In the genomic region with DNA sequence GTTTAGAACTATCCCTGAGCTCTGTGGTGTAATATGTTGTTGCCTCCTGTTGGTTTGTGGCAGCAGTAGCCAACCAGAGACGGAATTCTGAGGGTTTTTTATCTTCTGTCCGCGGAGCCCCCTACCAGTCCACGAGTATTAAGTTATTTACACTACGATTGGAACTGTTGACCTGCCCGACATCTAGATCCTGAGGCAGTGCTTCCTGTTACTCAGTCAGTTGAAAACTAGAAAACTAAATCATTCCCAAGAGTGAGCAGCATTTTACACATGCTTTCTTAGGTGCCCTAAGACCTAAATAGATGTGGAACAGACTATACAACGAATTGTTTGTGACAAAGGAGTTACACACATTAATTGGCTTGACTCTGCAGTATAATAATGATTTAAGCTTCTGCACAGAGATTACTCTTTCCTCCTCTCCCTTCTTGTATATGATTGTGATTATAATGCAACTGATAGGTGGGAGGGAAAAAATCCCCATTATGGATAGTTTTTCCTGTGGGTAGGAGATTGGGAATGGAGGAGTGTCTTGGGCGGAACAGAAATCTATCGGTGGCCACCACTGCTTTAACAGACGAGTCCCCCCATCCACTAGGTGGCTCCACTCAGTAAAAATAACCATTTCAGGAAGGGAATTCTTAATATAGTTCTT, we compare ENCODE assay signal across 1 cellular context.
A peak's percentile ranks its signal among the peaks of the same experiment; 100 is the strongest.
TF ChIP-seq lines count a peak whose summit lies in the region.

No MANE protein-coding gene starts in this region.

TF ChIP-seq in HepG2, 621 proteins besides CTCF, POLR2A, EP300 and RAD21 (continued from another document and continues in another):
- TF ChIP-seq, protein P1, sequence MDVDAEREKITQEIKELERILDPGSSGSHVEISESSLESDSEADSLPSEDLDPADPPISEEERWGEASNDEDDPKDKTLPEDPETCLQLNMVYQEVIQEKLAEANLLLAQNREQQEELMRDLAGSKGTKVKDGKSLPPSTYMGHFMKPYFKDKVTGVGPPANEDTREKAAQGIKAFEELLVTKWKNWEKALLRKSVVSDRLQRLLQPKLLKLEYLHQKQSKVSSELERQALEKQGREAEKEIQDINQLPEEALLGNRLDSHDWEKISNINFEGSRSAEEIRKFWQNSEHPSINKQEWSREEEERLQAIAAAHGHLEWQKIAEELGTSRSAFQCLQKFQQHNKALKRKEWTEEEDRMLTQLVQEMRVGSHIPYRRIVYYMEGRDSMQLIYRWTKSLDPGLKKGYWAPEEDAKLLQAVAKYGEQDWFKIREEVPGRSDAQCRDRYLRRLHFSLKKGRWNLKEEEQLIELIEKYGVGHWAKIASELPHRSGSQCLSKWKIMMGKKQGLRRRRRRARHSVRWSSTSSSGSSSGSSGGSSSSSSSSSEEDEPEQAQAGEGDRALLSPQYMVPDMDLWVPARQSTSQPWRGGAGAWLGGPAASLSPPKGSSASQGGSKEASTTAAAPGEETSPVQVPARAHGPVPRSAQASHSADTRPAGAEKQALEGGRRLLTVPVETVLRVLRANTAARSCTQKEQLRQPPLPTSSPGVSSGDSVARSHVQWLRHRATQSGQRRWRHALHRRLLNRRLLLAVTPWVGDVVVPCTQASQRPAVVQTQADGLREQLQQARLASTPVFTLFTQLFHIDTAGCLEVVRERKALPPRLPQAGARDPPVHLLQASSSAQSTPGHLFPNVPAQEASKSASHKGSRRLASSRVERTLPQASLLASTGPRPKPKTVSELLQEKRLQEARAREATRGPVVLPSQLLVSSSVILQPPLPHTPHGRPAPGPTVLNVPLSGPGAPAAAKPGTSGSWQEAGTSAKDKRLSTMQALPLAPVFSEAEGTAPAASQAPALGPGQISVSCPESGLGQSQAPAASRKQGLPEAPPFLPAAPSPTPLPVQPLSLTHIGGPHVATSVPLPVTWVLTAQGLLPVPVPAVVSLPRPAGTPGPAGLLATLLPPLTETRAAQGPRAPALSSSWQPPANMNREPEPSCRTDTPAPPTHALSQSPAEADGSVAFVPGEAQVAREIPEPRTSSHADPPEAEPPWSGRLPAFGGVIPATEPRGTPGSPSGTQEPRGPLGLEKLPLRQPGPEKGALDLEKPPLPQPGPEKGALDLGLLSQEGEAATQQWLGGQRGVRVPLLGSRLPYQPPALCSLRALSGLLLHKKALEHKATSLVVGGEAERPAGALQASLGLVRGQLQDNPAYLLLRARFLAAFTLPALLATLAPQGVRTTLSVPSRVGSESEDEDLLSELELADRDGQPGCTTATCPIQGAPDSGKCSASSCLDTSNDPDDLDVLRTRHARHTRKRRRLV (CRISPR knock-in tag; IDR thresholded peaks at IDR 0.05) = no peak
- TF ChIP-seq, protein P2, sequence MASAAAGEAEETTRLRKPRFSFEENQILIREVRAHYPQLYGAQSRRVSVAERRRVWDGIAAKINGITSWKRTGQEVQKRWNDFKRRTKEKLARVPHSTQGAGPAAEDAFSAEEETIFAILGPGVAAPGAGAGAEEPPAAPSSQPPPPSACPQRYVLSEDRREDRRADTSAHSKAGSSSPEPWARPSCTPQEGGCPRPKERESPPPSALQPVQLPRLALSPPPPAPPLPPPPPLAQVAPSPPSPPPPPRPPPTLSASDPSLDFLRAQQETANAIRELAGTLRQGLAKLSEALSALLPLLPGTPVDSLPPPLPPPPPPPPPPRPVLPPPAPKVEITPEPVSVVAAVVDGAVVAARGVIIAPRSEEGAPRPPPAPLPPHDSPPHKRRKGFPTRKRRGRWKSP (CRISPR knock-in tag; IDR thresholded peaks at IDR 0.05) = no peak
- no peak for TF ChIP-seq ZNF468 (CRISPR knock-in tag; IDR thresholded peaks at IDR 0.05)
- TF ChIP-seq SMAD3 (CRISPR knock-in tag; IDR thresholded peaks at IDR 0.05) = peak; percentile 82; the same call in 1 of the 2 replicates
- no peak for TF ChIP-seq KLF6 (CRISPR knock-in tag; IDR thresholded peaks at IDR 0.05)
- no peak for TF ChIP-seq ZBTB8A (CRISPR knock-in tag; IDR thresholded peaks at IDR 0.05; ENCODE audit: borderline replicate concordance, low read depth)
- TF ChIP-seq, protein P3, sequence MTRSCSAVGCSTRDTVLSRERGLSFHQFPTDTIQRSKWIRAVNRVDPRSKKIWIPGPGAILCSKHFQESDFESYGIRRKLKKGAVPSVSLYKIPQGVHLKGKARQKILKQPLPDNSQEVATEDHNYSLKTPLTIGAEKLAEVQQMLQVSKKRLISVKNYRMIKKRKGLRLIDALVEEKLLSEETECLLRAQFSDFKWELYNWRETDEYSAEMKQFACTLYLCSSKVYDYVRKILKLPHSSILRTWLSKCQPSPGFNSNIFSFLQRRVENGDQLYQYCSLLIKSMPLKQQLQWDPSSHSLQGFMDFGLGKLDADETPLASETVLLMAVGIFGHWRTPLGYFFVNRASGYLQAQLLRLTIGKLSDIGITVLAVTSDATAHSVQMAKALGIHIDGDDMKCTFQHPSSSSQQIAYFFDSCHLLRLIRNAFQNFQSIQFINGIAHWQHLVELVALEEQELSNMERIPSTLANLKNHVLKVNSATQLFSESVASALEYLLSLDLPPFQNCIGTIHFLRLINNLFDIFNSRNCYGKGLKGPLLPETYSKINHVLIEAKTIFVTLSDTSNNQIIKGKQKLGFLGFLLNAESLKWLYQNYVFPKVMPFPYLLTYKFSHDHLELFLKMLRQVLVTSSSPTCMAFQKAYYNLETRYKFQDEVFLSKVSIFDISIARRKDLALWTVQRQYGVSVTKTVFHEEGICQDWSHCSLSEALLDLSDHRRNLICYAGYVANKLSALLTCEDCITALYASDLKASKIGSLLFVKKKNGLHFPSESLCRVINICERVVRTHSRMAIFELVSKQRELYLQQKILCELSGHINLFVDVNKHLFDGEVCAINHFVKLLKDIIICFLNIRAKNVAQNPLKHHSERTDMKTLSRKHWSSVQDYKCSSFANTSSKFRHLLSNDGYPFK (CRISPR knock-in tag; IDR thresholded peaks at IDR 0.05; ENCODE audit: borderline replicate concordance) = no peak
- TF ChIP-seq MBNL3 (CRISPR knock-in tag; conservative IDR thresholded peaks at IDR 0.05) = no peak
- 0 out of 2 replicates have a peak, but pooled peaks have one; percentile 45 for TF ChIP-seq PPARG (CRISPR knock-in tag; conservative IDR thresholded peaks at IDR 0.05)
- TF ChIP-seq ZFX (CRISPR knock-in tag; IDR thresholded peaks at IDR 0.05; ENCODE audit: low read depth) = no peak
- peak; percentile 58; the same call in 1 of the 2 replicates for TF ChIP-seq HDAC1 (CRISPR knock-in tag; IDR thresholded peaks at IDR 0.05)
- peak; percentile 27; the same call in 1 of the 2 replicates for TF ChIP-seq BCL6 (CRISPR knock-in tag; IDR thresholded peaks at IDR 0.05)
- TF ChIP-seq, protein P4, sequence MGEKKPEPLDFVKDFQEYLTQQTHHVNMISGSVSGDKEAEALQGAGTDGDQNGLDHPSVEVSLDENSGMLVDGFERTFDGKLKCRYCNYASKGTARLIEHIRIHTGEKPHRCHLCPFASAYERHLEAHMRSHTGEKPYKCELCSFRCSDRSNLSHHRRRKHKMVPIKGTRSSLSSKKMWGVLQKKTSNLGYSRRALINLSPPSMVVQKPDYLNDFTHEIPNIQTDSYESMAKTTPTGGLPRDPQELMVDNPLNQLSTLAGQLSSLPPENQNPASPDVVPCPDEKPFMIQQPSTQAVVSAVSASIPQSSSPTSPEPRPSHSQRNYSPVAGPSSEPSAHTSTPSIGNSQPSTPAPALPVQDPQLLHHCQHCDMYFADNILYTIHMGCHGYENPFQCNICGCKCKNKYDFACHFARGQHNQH (CRISPR knock-in tag; IDR thresholded peaks at IDR 0.05) = no peak; the same call in 1 of the 2 replicates
- no peak for TF ChIP-seq FOXO1 (CRISPR knock-in tag; IDR thresholded peaks at IDR 0.05)
- peak; percentile 2; the same call in 1 of the 2 replicates for TF ChIP-seq ZSCAN30 (CRISPR knock-in tag; IDR thresholded peaks at IDR 0.05)
- peak; percentile 28; the same call in 1 of the 2 replicates for TF ChIP-seq SOX5 (CRISPR knock-in tag; IDR thresholded peaks at IDR 0.05; ENCODE audit: borderline replicate concordance)
- no peak for TF ChIP-seq NR1H2 (CRISPR knock-in tag; IDR thresholded peaks at IDR 0.05; ENCODE audit: borderline replicate concordance, low read depth)
- TF ChIP-seq RFX5 (IDR thresholded peaks at IDR 0.05; ENCODE audit: low read depth, low read length) = no peak
- TF ChIP-seq NR2C2 (CRISPR knock-in tag; IDR thresholded peaks at IDR 0.05; ENCODE audit: borderline replicate concordance) = 0 out of 2 replicates have a peak, but pooled peaks have one; percentile 44
- no peak for TF ChIP-seq STAT5B (CRISPR knock-in tag; IDR thresholded peaks at IDR 0.05)
- TF ChIP-seq, protein P5, sequence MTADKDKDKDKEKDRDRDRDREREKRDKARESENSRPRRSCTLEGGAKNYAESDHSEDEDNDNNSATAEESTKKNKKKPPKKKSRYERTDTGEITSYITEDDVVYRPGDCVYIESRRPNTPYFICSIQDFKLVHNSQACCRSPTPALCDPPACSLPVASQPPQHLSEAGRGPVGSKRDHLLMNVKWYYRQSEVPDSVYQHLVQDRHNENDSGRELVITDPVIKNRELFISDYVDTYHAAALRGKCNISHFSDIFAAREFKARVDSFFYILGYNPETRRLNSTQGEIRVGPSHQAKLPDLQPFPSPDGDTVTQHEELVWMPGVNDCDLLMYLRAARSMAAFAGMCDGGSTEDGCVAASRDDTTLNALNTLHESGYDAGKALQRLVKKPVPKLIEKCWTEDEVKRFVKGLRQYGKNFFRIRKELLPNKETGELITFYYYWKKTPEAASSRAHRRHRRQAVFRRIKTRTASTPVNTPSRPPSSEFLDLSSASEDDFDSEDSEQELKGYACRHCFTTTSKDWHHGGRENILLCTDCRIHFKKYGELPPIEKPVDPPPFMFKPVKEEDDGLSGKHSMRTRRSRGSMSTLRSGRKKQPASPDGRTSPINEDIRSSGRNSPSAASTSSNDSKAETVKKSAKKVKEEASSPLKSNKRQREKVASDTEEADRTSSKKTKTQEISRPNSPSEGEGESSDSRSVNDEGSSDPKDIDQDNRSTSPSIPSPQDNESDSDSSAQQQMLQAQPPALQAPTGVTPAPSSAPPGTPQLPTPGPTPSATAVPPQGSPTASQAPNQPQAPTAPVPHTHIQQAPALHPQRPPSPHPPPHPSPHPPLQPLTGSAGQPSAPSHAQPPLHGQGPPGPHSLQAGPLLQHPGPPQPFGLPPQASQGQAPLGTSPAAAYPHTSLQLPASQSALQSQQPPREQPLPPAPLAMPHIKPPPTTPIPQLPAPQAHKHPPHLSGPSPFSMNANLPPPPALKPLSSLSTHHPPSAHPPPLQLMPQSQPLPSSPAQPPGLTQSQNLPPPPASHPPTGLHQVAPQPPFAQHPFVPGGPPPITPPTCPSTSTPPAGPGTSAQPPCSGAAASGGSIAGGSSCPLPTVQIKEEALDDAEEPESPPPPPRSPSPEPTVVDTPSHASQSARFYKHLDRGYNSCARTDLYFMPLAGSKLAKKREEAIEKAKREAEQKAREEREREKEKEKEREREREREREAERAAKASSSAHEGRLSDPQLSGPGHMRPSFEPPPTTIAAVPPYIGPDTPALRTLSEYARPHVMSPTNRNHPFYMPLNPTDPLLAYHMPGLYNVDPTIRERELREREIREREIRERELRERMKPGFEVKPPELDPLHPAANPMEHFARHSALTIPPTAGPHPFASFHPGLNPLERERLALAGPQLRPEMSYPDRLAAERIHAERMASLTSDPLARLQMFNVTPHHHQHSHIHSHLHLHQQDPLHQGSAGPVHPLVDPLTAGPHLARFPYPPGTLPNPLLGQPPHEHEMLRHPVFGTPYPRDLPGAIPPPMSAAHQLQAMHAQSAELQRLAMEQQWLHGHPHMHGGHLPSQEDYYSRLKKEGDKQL (CRISPR knock-in tag; IDR thresholded peaks at IDR 0.05; ENCODE audit: low read depth) = no peak
- TF ChIP-seq, protein P6, sequence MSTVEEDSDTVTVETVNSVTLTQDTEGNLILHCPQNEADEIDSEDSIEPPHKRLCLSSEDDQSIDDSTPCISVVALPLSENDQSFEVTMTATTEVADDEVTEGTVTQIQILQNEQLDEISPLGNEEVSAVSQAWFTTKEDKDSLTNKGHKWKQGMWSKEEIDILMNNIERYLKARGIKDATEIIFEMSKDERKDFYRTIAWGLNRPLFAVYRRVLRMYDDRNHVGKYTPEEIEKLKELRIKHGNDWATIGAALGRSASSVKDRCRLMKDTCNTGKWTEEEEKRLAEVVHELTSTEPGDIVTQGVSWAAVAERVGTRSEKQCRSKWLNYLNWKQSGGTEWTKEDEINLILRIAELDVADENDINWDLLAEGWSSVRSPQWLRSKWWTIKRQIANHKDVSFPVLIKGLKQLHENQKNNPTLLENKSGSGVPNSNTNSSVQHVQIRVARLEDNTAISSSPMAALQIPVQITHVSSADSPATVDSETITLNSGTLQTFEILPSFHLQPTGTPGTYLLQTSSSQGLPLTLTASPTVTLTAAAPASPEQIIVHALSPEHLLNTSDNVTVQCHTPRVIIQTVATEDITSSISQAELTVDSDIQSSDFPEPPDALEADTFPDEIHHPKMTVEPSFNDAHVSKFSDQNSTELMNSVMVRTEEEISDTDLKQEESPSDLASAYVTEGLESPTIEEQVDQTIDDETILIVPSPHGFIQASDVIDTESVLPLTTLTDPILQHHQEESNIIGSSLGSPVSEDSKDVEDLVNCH (CRISPR knock-in tag; IDR thresholded peaks at IDR 0.05) = no peak
- no peak for TF ChIP-seq EED (CRISPR knock-in tag; IDR thresholded peaks at IDR 0.05)
- TF ChIP-seq SMAD9 (CRISPR knock-in tag; IDR thresholded peaks at IDR 0.05) = no peak
- no peak for TF ChIP-seq ZBTB21 (CRISPR knock-in tag; IDR thresholded peaks at IDR 0.05)
- TF ChIP-seq SMC3 (IDR thresholded peaks at IDR 0.05; ENCODE audit: low read length) = peak; percentile 74; the same call in 1 of the 2 replicates
- TF ChIP-seq ZNF326 (CRISPR knock-in tag; IDR thresholded peaks at IDR 0.05; ENCODE audit: borderline replicate concordance) = no peak
- TF ChIP-seq GZF1 (CRISPR knock-in tag; IDR thresholded peaks at IDR 0.05) = peak; percentile 2; the same call in 1 of the 2 replicates
- no peak for TF ChIP-seq ZNF550 (CRISPR knock-in tag; IDR thresholded peaks at IDR 0.05; ENCODE audit: borderline replicate concordance)
- peak; percentile 46; the same call in 1 of the 2 replicates for TF ChIP-seq HDAC2 (CRISPR knock-in tag; IDR thresholded peaks at IDR 0.05)
- no peak for TF ChIP-seq PCBP1 (IDR thresholded peaks at IDR 0.05; ENCODE audit: borderline replicate concordance, low read depth, low read length)
- no peak for TF ChIP-seq TRIM24 (CRISPR knock-in tag; IDR thresholded peaks at IDR 0.05)
- no peak for TF ChIP-seq ZNF207 (IDR thresholded peaks at IDR 0.05; ENCODE audit: borderline replicate concordance)
- peak; percentile 34; the same call in 1 of the 2 replicates for TF ChIP-seq ZNF792 (CRISPR knock-in tag; IDR thresholded peaks at IDR 0.05)
- 0 out of 2 replicates have a peak, but pooled peaks have one; percentile 21 for TF ChIP-seq ZSCAN9 (CRISPR knock-in tag; IDR thresholded peaks at IDR 0.05; ENCODE audit: borderline replicate concordance)
- TF ChIP-seq ARNT (IDR thresholded peaks at IDR 0.05) = no peak
- TF ChIP-seq ATRX (CRISPR knock-in tag; IDR thresholded peaks at IDR 0.05; ENCODE audit: borderline replicate concordance) = no peak
- TF ChIP-seq HDAC6 (IDR thresholded peaks at IDR 0.05; ENCODE audit: low read depth, low read length) = peak; percentile 63; the same call in 1 of the 2 replicates
- TF ChIP-seq CHCHD3 (CRISPR knock-in tag; IDR thresholded peaks at IDR 0.05) = no peak
- TF ChIP-seq, protein P7, sequence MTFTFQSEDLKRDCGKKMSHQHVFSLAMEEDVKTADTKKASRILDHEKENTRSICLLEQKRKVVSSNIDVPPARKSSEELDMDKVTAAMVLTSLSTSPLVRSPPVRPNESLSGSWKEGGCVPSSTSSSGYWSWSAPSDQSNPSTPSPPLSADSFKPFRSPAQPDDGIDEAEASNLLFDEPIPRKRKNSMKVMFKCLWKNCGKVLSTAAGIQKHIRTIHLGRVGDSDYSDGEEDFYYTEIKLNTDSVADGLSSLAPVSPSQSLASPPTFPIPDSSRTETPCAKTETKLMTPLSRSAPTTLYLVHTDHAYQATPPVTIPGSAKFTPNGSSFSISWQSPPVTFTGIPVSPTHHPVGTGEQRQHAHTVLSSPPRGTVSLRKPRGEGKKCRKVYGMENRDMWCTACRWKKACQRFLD (CRISPR knock-in tag; IDR thresholded peaks at IDR 0.05; ENCODE audit: borderline replicate concordance) = no peak
- peak; percentile 68; the same call in 1 of the 2 replicates for TF ChIP-seq SAP130 (CRISPR knock-in tag; IDR thresholded peaks at IDR 0.05; ENCODE audit: low read depth)
- TF ChIP-seq ATF7-NPFF (CRISPR knock-in tag; IDR thresholded peaks at IDR 0.05; ENCODE audit: low read depth) = no peak
